In the genomic region with DNA sequence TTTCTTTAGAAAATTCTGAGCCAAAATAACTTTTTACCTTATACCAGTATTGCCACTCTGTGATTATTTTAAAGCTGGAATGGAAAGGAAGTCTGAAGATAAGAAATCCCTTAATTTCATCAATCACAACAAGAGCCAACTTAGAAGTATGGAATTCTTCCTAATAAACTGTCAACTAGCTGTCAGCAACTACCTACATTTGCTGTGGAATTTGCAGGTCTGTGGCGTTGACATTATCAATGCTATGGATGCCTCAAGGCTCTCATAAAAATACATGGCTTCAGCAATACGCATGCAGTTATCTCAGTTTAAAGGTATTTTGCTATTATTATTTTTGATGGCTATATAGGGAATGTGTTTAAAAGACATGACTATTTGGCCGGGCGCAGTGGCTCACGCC, we compare ENCODE assay signal across 3 cellular contexts.
TF ChIP-seq lines count a peak whose summit lies in the region.

No MANE protein-coding gene starts in this region.

TF ChIP-seq in SK-N-SH treated with all-trans-retinoic acid at 6 μM for 48 hours, 23 proteins besides CTCF, POLR2A, EP300 and RAD21 (continued from another document):
- TF ChIP-seq, protein P1, sequence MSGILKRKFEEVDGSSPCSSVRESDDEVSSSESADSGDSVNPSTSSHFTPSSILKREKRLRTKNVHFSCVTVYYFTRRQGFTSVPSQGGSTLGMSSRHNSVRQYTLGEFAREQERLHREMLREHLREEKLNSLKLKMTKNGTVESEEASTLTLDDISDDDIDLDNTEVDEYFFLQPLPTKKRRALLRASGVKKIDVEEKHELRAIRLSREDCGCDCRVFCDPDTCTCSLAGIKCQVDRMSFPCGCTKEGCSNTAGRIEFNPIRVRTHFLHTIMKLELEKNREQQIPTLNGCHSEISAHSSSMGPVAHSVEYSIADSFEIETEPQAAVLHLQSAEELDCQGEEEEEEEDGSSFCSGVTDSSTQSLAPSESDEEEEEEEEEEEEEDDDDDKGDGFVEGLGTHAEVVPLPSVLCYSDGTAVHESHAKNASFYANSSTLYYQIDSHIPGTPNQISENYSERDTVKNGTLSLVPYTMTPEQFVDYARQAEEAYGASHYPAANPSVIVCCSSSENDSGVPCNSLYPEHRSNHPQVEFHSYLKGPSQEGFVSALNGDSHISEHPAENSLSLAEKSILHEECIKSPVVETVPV (CRISPR knock-in tag; IDR thresholded peaks at IDR 0.05): no peak
- TF ChIP-seq TOX (CRISPR knock-in tag; IDR thresholded peaks at IDR 0.05; ENCODE audit: borderline replicate concordance): no peak
- TF ChIP-seq ISL1 (CRISPR knock-in tag; IDR thresholded peaks at IDR 0.05): peak; percentile 64
- TF ChIP-seq ZNF565 (CRISPR knock-in tag; conservative IDR thresholded peaks at IDR 0.05; ENCODE audit: low read depth): no peak
- TF ChIP-seq, protein P2, sequence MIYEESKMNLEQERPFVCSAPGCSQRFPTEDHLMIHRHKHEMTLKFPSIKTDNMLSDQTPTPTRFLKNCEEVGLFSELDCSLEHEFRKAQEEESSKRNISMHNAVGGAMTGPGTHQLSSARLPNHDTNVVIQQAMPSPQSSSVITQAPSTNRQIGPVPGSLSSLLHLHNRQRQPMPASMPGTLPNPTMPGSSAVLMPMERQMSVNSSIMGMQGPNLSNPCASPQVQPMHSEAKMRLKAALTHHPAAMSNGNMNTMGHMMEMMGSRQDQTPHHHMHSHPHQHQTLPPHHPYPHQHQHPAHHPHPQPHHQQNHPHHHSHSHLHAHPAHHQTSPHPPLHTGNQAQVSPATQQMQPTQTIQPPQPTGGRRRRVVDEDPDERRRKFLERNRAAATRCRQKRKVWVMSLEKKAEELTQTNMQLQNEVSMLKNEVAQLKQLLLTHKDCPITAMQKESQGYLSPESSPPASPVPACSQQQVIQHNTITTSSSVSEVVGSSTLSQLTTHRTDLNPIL (CRISPR knock-in tag; IDR thresholded peaks at IDR 0.05; ENCODE audit: low read depth): no peak
- TF ChIP-seq, protein P3, sequence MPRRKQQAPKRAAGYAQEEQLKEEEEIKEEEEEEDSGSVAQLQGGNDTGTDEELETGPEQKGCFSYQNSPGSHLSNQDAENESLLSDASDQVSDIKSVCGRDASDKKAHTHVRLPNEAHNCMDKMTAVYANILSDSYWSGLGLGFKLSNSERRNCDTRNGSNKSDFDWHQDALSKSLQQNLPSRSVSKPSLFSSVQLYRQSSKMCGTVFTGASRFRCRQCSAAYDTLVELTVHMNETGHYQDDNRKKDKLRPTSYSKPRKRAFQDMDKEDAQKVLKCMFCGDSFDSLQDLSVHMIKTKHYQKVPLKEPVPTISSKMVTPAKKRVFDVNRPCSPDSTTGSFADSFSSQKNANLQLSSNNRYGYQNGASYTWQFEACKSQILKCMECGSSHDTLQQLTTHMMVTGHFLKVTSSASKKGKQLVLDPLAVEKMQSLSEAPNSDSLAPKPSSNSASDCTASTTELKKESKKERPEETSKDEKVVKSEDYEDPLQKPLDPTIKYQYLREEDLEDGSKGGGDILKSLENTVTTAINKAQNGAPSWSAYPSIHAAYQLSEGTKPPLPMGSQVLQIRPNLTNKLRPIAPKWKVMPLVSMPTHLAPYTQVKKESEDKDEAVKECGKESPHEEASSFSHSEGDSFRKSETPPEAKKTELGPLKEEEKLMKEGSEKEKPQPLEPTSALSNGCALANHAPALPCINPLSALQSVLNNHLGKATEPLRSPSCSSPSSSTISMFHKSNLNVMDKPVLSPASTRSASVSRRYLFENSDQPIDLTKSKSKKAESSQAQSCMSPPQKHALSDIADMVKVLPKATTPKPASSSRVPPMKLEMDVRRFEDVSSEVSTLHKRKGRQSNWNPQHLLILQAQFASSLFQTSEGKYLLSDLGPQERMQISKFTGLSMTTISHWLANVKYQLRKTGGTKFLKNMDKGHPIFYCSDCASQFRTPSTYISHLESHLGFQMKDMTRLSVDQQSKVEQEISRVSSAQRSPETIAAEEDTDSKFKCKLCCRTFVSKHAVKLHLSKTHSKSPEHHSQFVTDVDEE (CRISPR knock-in tag; IDR thresholded peaks at IDR 0.05): 0 out of 2 replicates have a peak, but pooled peaks have one; percentile 12
- no peak for TF ChIP-seq SNAI2 (CRISPR knock-in tag; IDR thresholded peaks at IDR 0.05)
- no peak for TF ChIP-seq GLIS3 (CRISPR knock-in tag; IDR thresholded peaks at IDR 0.05)
- TF ChIP-seq RARB (CRISPR knock-in tag; IDR thresholded peaks at IDR 0.05): no peak

TF ChIP-seq in SK-N-SH, 30 proteins besides CTCF, POLR2A, EP300 and RAD21 (continued from another document):
- TF ChIP-seq CHD2 (IDR thresholded peaks at IDR 0.05; ENCODE audit: low read length, partially characterized antibody) (no peak), SIN3A (IDR thresholded peaks at IDR 0.05; ENCODE audit: borderline replicate concordance, low read depth, low read length) (no peak)

TF ChIP-seq in neural cell, 6 proteins besides CTCF, POLR2A, EP300 and RAD21 (continued from another document):
- TF ChIP-seq, protein P4, sequence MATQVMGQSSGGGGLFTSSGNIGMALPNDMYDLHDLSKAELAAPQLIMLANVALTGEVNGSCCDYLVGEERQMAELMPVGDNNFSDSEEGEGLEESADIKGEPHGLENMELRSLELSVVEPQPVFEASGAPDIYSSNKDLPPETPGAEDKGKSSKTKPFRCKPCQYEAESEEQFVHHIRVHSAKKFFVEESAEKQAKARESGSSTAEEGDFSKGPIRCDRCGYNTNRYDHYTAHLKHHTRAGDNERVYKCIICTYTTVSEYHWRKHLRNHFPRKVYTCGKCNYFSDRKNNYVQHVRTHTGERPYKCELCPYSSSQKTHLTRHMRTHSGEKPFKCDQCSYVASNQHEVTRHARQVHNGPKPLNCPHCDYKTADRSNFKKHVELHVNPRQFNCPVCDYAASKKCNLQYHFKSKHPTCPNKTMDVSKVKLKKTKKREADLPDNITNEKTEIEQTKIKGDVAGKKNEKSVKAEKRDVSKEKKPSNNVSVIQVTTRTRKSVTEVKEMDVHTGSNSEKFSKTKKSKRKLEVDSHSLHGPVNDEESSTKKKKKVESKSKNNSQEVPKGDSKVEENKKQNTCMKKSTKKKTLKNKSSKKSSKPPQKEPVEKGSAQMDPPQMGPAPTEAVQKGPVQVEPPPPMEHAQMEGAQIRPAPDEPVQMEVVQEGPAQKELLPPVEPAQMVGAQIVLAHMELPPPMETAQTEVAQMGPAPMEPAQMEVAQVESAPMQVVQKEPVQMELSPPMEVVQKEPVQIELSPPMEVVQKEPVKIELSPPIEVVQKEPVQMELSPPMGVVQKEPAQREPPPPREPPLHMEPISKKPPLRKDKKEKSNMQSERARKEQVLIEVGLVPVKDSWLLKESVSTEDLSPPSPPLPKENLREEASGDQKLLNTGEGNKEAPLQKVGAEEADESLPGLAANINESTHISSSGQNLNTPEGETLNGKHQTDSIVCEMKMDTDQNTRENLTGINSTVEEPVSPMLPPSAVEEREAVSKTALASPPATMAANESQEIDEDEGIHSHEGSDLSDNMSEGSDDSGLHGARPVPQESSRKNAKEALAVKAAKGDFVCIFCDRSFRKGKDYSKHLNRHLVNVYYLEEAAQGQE (IDR thresholded peaks at IDR 0.05; ENCODE audit: borderline replicate concordance): peak; percentile 90
